ENCODE assay signal across 8 cellular contexts in the genomic region with DNA sequence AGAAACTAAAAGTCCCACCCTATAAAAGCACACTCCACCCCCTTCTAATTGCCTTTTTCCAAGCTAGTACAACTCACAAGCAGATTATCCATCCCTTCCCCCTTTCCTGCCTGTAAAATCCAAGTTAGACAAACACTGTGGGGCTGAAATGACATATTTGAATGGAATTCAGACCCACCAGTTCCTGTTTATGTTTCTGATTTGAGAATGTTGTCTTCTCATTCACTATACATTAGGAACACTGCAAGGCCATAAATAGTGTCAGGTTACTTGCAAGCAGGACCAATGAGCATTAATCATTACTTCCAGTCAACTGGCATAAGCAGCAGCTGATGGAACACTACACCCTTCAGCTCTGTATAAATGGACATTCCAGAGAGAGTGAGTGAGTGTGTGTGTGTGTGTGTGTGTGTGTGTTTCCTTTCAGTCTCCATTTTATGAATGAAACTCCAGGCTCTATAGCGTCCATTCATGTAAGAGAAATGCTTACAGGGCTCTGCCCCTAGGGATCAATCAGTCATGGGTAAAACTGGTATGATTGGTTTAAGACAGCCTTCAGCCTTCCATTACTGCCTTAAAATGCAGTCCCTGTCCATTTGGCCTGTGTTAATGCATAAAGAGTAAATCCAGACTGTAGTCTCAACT.
A peak's percentile ranks its signal among the peaks of the same experiment; 100 is the strongest.
DNase-seq lines count a peak whose midpoint lies in the region; ATAC-seq and TF ChIP-seq lines count a peak whose summit lies in the region.

No MANE protein-coding gene starts in this region.

- H3K4me3 Mint-ChIP-seq in natural killer cell treated with Interleukin-12 subunit alpha and Interleukin-12 subunit beta and Interleukin-15 and Interleukin-18, amount 100 ng/mL, for 72 hours: no peak overlapping the region

- H3K4me3 ChIP-seq in MG63 (peak overlapping the region; percentile 25), suprapubic skin (no peak overlapping the region), WERI-Rb-1 (ENCODE audit: low read depth, low read length) (no peak overlapping the region)

- H3K4me1 Mint-ChIP-seq in natural killer cell treated with Interleukin-12 subunit alpha and Interleukin-12 subunit beta and Interleukin-15 and Interleukin-18, amount 100 ng/mL, for 72 hours (ENCODE audit: low read depth in 2 of 2): peaks cover 9% of the 10 kb centered on the region in 2 donors

- peak overlapping the region in 1 of 2 donors; percentile 54 for H3K27ac Mint-ChIP-seq in natural killer cell treated with Interleukin-12 subunit alpha and Interleukin-12 subunit beta and Interleukin-15 and Interleukin-18, amount 100 ng/mL, for 72 hours

- WGBS in suprapubic skin: 25% methylated on average over 1 of the region's 1 CpG

- in situ Hi-C loops in SK-MEL-5 (cut with HindIII; ENCODE audit: low pct_unique_long_range_greater_than_20kb, low sequenced_read_pairs): no loop called here

- no peaks in the 10 kb centered on the region for H3K36me3 Mint-ChIP-seq in natural killer cell treated with Interleukin-12 subunit alpha and Interleukin-12 subunit beta and Interleukin-15 and Interleukin-18, amount 100 ng/mL, for 72 hours

- H3K27me3 ChIP-seq in MG63: no peaks in the 10 kb centered on the region
- no peaks in the 10 kb centered on the region for H3K27me3 ChIP-seq in suprapubic skin
- H3K27me3 ChIP-seq in WERI-Rb-1 (ENCODE audit: insufficient read depth, low read depth, severe bottlenecking): no peaks in the 10 kb centered on the region

- peak overlapping the region; percentile 6 for H3K27ac ChIP-seq in suprapubic skin
- no peak overlapping the region for H3K27ac ChIP-seq in WERI-Rb-1

- no peak for ATAC-seq in natural killer cell treated with Interleukin-12 subunit alpha and Interleukin-12 subunit beta and Interleukin-15 and Interleukin-18, amount 100 ng/mL, for 72 hours

- TF ChIP-seq EP300 in suprapubic skin (IDR thresholded peaks at IDR 0.05): no peak

- H3K36me3 ChIP-seq in MG63 (peaks cover 7% of the 10 kb centered on the region; the same call in 1 of the 2 replicates), suprapubic skin (no peaks in the 10 kb centered on the region), WERI-Rb-1 (no peaks in the 10 kb centered on the region)

- peaks cover 12% of the 10 kb centered on the region for H3K4me1 ChIP-seq in suprapubic skin

- H3K9me3 ChIP-seq in MG63 (no peaks in the 10 kb centered on the region), suprapubic skin (no peaks in the 10 kb centered on the region), WERI-Rb-1 (ENCODE audit: severe bottlenecking) (no peaks in the 10 kb centered on the region)

- TF ChIP-seq CTCF in suprapubic skin (IDR thresholded peaks at IDR 0.05) (no peak), WERI-Rb-1 (IDR thresholded peaks at IDR 0.05; ENCODE audit: low read depth, low read length) (no peak)

- DNase-seq in AG08395 (ENCODE audit: low spot score) (peak; percentile 75), MG63 (peak; percentile 86), SK-MEL-5 (ENCODE audit: low read depth, low spot score) (peak; percentile 100), glomerular endothelial cell (ENCODE audit: extremely low read depth, low read depth, low spot score) (peak; percentile 99), suprapubic skin (ENCODE audit: low spot score in 2 of 2) (no peak), WERI-Rb-1 (no peak)
- no peak for DNase-seq in natural killer cell treated with Interleukin-12 subunit alpha and Interleukin-12 subunit beta and Interleukin-15 and Interleukin-18, amount 100 ng/mL, for 72 hours (ENCODE audit: low spot score)
- no peak for DNase-seq in stimulated activated CD4-positive, alpha-beta T cell treated with anti-CD3 and anti-CD28 coated beads, Interleukin-15, amount 100 ng/mL, for 24 hours

- no peaks in the 10 kb centered on the region for H3K27me3 Mint-ChIP-seq in natural killer cell treated with Interleukin-12 subunit alpha and Interleukin-12 subunit beta and Interleukin-15 and Interleukin-18, amount 100 ng/mL, for 72 hours

- no peaks in the 10 kb centered on the region for H3K9me3 Mint-ChIP-seq in natural killer cell treated with Interleukin-12 subunit alpha and Interleukin-12 subunit beta and Interleukin-15 and Interleukin-18, amount 100 ng/mL, for 72 hours

- no peak for TF ChIP-seq POLR2A in suprapubic skin (IDR thresholded peaks at IDR 0.05)

Comparison
In these comparisons a context has a peak if more than half of its experiments do, and no peak if none do; other contexts are left out.
1. DNase-seq: peak in AG08395 (single experiment), MG63 (single experiment), SK-MEL-5 (single experiment) and glomerular endothelial cell (single experiment); none in suprapubic skin (0 of 2), WERI-Rb-1 (single experiment), natural killer cell treated with Interleukin-12 subunit alpha and Interleukin-12 subunit beta and Interleukin-15 and Interleukin-18, amount 100 ng/mL, for 72 hours (single experiment) and stimulated activated CD4-positive, alpha-beta T cell treated with anti-CD3 and anti-CD28 coated beads, Interleukin-15, amount 100 ng/mL, for 24 hours (single experiment).